ENCODE assay signal across 31 cellular contexts in the genomic region with DNA sequence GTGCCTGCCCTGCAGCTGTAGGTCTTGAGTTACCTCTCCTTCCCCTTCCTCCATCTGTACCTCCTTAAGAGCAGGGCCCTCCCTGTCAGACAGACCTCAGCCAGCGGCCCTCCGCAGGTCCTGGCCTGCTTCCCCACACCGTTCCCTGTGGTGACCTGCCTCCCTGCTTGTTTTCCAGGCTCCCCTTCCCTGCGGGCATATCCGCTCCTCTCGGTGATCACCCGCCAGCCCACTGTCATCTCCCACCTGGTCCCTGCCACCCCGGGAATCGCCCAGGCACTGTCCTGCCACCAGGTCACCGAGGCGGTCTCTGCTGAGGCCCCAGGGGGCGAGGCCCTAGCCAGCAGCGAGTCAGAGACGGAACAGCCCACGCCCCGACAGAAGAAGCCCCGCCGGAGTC.
"Had no signal": no experiment of that assay in that cellular context is flagged by ENCODE, and none has a peak within 500 bp of the region (broad histone marks: within the 10 kb centered on the region; RNA-seq: fewer than 3 reads in every experiment).

No MANE protein-coding gene starts in this region.

- H3K36me3 Mint-ChIP-seq: activated naive CD4-positive, alpha-beta T cell treated with anti-CD3 and anti-CD28 coated beads, Interleukin-2, amount 10 ng/mL, durations not matched to agents 7 days and 5 days; activated naive CD8-positive, alpha-beta T cell treated with anti-CD3 and anti-CD28 coated beads, Interleukin-2, amount 10 ng/mL, durations not matched to agents 7 days and 5 days; brain had no signal

- DNase-seq: activated B cell treated with CpG ODN at 0.5 μM for 24 hours; activated CD4-positive, alpha-beta T cell treated with anti-CD3 and anti-CD28 coated beads, Interleukin-2, amount 50 U/mL, for 4 hours; activated gamma-delta T cell; activated naive CD4-positive, alpha-beta T cell treated with anti-CD3 and anti-CD28 coated beads, Interleukin-2, amount 10 ng/mL, durations not matched to agents 7 days and 5 days; activated naive CD8-positive, alpha-beta T cell treated with anti-CD3 and anti-CD28 coated beads, Interleukin-2, amount 10 ng/mL, durations not matched to agents 7 days and 5 days; effector memory CD8-positive, alpha-beta T cell; esophagus squamous epithelium; gastrocnemius medialis; glutamatergic neuron; islet precursor cell; left ventricle myocardium inferior; mesendoderm; mucosa of descending colon; ovary; right lobe of liver; stimulated activated CD4-positive, alpha-beta T cell treated with anti-CD3 and anti-CD28 coated beads, Interleukin-2, amount 100 ng/mL, for 48 hours; stimulated activated naive CD8-positive, alpha-beta T cell treated with anti-CD3 and anti-CD28 coated beads, Interleukin-15, Interleukin-2, amounts not matched to agents 100 U/mL and 50 U/mL, for 24 hours; T-helper 1 cell; testis; transverse colon; uterus had no signal

- H3K27me3 ChIP-seq: ascending aorta, esophagus squamous epithelium, gastrocnemius medialis, hepatocyte, neutrophil, ovary, right lobe of liver, testis, transverse colon, uterus had no signal

- H3K4me2 ChIP-seq: hepatocyte had no signal

- H3K79me2 ChIP-seq: hepatocyte had no signal

- H3K27ac Mint-ChIP-seq: activated B cell treated with CpG ODN at 0.5 μM for 24 hours; activated naive CD4-positive, alpha-beta T cell treated with anti-CD3 and anti-CD28 coated beads, Interleukin-2, amount 10 ng/mL, durations not matched to agents 7 days and 5 days; activated naive CD8-positive, alpha-beta T cell treated with anti-CD3 and anti-CD28 coated beads, Interleukin-2, amount 10 ng/mL, durations not matched to agents 7 days and 5 days; brain; effector memory CD8-positive, alpha-beta T cell; natural killer cell treated with Interleukin-12 subunit alpha and Interleukin-12 subunit beta and Interleukin-15 and Interleukin-18, amount 100 ng/mL, for 72 hours; progenitor cell of endocrine pancreas; T-helper 2 cell treated with Interferon-gamma antibody and Interleukin-4, amounts not matched to agents 5 μg/mL and 100 μg/mL, for 36 hours had no signal

- H3K4me3 Mint-ChIP-seq: activated B cell treated with CpG ODN at 0.5 μM for 24 hours; activated naive CD4-positive, alpha-beta T cell treated with anti-CD3 and anti-CD28 coated beads, Interleukin-2, amount 10 ng/mL, durations not matched to agents 7 days and 5 days; activated naive CD8-positive, alpha-beta T cell treated with anti-CD3 and anti-CD28 coated beads, Interleukin-2, amount 10 ng/mL, durations not matched to agents 7 days and 5 days; brain; effector memory CD8-positive, alpha-beta T cell; natural killer cell treated with Interleukin-12 subunit alpha and Interleukin-12 subunit beta and Interleukin-15 and Interleukin-18, amount 100 ng/mL, for 72 hours; T-helper 2 cell treated with Interferon-gamma antibody and Interleukin-4, amounts not matched to agents 5 μg/mL and 100 μg/mL, for 36 hours had no signal

- H2AFZ ChIP-seq: hepatocyte had no signal

- H3K27me3 Mint-ChIP-seq: activated B cell treated with CpG ODN at 0.5 μM for 24 hours; activated naive CD4-positive, alpha-beta T cell treated with anti-CD3 and anti-CD28 coated beads, Interleukin-2, amount 10 ng/mL, durations not matched to agents 7 days and 5 days had no signal

- H3K9me3 Mint-ChIP-seq: activated B cell treated with CpG ODN at 0.5 μM for 24 hours; activated naive CD8-positive, alpha-beta T cell treated with anti-CD3 and anti-CD28 coated beads, Interleukin-2, amount 10 ng/mL, durations not matched to agents 7 days and 5 days; natural killer cell treated with Interleukin-12 subunit alpha and Interleukin-12 subunit beta and Interleukin-15 and Interleukin-18, amount 100 ng/mL, for 72 hours had no signal

- H3K4me1 Mint-ChIP-seq: activated B cell treated with CpG ODN at 0.5 μM for 24 hours; activated naive CD8-positive, alpha-beta T cell treated with anti-CD3 and anti-CD28 coated beads, Interleukin-2, amount 10 ng/mL, durations not matched to agents 7 days and 5 days had no signal

- H3K9me3 ChIP-seq: ascending aorta, esophagus squamous epithelium, gastrocnemius medialis, neutrophil, ovary, right lobe of liver, testis, uterus had no signal

- H3K4me3 ChIP-seq: ascending aorta, coronary artery, esophagus squamous epithelium, gastrocnemius medialis, hepatocyte, left ventricle myocardium inferior, lung, mucosa of descending colon, ovary, right lobe of liver, testis, transverse colon, uterus had no signal

- H3K27ac ChIP-seq: ascending aorta, coronary artery, esophagus squamous epithelium, gastrocnemius medialis, hepatocyte, left ventricle myocardium inferior, neutrophil, ovary, right lobe of liver, testis, transverse colon, uterus had no signal

- FAIRE-seq: endothelial cell of umbilical vein had no signal

- H3K36me3 ChIP-seq: ascending aorta, gastrocnemius medialis, left ventricle myocardium inferior, neutrophil, ovary, right lobe of liver, transverse colon, uterus had no signal

- H3K4me1 ChIP-seq: ascending aorta, gastrocnemius medialis, left ventricle myocardium inferior, right lobe of liver, testis, transverse colon, uterus had no signal

- ATAC-seq: effector memory CD8-positive, alpha-beta T cell; gastrocnemius medialis; mucosa of descending colon; natural killer cell treated with Interleukin-12 subunit alpha and Interleukin-12 subunit beta and Interleukin-15 and Interleukin-18, amount 100 ng/mL, for 72 hours; right lobe of liver; stimulated activated naive CD8-positive, alpha-beta T cell treated with anti-CD3 and anti-CD28 coated beads, Interleukin-15, Interleukin-2, amounts not matched to agents 100 U/mL and 50 U/mL, for 24 hours had no signal
